ENCODE assay signal across 15 cellular contexts in the genomic region with DNA sequence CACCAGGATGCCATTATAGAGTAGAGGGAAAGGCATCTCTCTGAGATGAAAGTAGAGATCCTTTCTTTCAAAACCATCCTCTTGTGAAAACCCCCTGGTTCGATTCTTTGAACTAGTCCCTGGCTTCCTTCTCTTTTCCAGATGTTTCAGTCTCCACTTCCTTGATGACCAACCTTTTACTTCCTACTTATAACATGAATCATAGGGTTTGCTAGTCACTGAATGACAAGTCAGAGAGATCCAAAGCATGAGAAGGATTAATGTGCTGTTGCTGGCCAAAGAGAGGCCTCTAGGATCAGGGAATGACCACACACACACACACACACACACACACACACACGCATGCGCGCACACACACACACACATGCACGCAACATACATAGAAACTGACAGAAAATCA.
"Had no signal": no experiment of that assay in that cellular context is flagged by ENCODE, and none has a peak within 500 bp of the region (broad histone marks: within the 10 kb centered on the region; RNA-seq: fewer than 3 reads in every experiment).

No MANE protein-coding gene starts in this region.

- H3K4me3 ChIP-seq: breast epithelium, heart left ventricle, thyroid gland had no signal

- FAIRE-seq: frontal cortex had no signal

- H3K27ac ChIP-seq: breast epithelium, heart left ventricle, thyroid gland had no signal

- H3K9me3 ChIP-seq: breast epithelium, thyroid gland had no signal

- H3K27ac Mint-ChIP-seq: activated naive CD8-positive, alpha-beta T cell treated with anti-CD3 and anti-CD28 coated beads, Interleukin-2, amount 50 U/mL, for 24 hours; activated T-helper 17 cell treated with anti-CD3 and anti-CD28 coated beads, Interleukin-2, amount 50 U/mL, for 72 hours; immature natural killer cell; nephron; stimulated activated naive B cell treated with anti-CD40 and anti-IgM and Interleukin-4, amounts not matched to agents 10 μg/mL and 1 μg/mL and 100 μg/mL, for 72 hours had no signal

- DNase-seq: activated naive CD4-positive, alpha-beta T cell treated with Interleukin-2 at 50 U/mL for 16 hours; activated naive CD8-positive, alpha-beta T cell treated with anti-CD3 and anti-CD28 coated beads, Interleukin-2, amount 50 U/mL, for 24 hours; activated T-cell treated with anti-CD3 and anti-CD28 coated beads for 4 hours; aorta; heart left ventricle; immature natural killer cell; nucleus accumbens; stimulated activated CD4-positive, alpha-beta T cell treated with anti-CD3 and anti-CD28 coated beads, Interleukin-15, amount 100 ng/mL, for 24 hours; stimulated activated CD4-positive, alpha-beta T cell treated with anti-CD3 and anti-CD28 coated beads, Interleukin-4, amount 100 ng/mL, for 1 hour; stimulated activated naive B cell treated with anti-CD40 and anti-IgM and Interleukin-4, amounts not matched to agents 10 μg/mL and 1 μg/mL and 100 μg/mL, for 72 hours; thyroid gland had no signal

- H3K36me3 ChIP-seq: breast epithelium, heart left ventricle, thyroid gland had no signal

- H3K27me3 ChIP-seq: breast epithelium, thyroid gland had no signal

- ATAC-seq: activated naive CD8-positive, alpha-beta T cell treated with anti-CD3 and anti-CD28 coated beads, Interleukin-2, amount 50 U/mL, for 24 hours; activated T-helper 17 cell treated with anti-CD3 and anti-CD28 coated beads, Interleukin-2, amount 50 U/mL, for 72 hours; heart left ventricle; stimulated activated naive B cell treated with anti-CD40 and anti-IgM and Interleukin-4, amounts not matched to agents 10 μg/mL and 1 μg/mL and 100 μg/mL, for 72 hours had no signal

- H3K4me1 ChIP-seq: breast epithelium, heart left ventricle, thyroid gland had no signal

- H3K4me3 Mint-ChIP-seq: activated naive CD8-positive, alpha-beta T cell treated with anti-CD3 and anti-CD28 coated beads, Interleukin-2, amount 50 U/mL, for 24 hours; activated T-helper 17 cell treated with anti-CD3 and anti-CD28 coated beads, Interleukin-2, amount 50 U/mL, for 72 hours; immature natural killer cell; nephron; stimulated activated naive B cell treated with anti-CD40 and anti-IgM and Interleukin-4, amounts not matched to agents 10 μg/mL and 1 μg/mL and 100 μg/mL, for 72 hours had no signal

- H3K4me1 Mint-ChIP-seq: activated naive CD8-positive, alpha-beta T cell treated with anti-CD3 and anti-CD28 coated beads, Interleukin-2, amount 50 U/mL, for 24 hours; activated T-helper 17 cell treated with anti-CD3 and anti-CD28 coated beads, Interleukin-2, amount 50 U/mL, for 72 hours; immature natural killer cell had no signal

- H3K9me3 Mint-ChIP-seq: activated naive CD8-positive, alpha-beta T cell treated with anti-CD3 and anti-CD28 coated beads, Interleukin-2, amount 50 U/mL, for 24 hours; activated T-helper 17 cell treated with anti-CD3 and anti-CD28 coated beads, Interleukin-2, amount 50 U/mL, for 72 hours; immature natural killer cell; nephron; stimulated activated naive B cell treated with anti-CD40 and anti-IgM and Interleukin-4, amounts not matched to agents 10 μg/mL and 1 μg/mL and 100 μg/mL, for 72 hours had no signal

- H3K36me3 Mint-ChIP-seq: stimulated activated naive B cell treated with anti-CD40 and anti-IgM and Interleukin-4, amounts not matched to agents 10 μg/mL and 1 μg/mL and 100 μg/mL, for 72 hours had no signal
